ENCODE assay signal across 1 cellular context in the genomic region with DNA sequence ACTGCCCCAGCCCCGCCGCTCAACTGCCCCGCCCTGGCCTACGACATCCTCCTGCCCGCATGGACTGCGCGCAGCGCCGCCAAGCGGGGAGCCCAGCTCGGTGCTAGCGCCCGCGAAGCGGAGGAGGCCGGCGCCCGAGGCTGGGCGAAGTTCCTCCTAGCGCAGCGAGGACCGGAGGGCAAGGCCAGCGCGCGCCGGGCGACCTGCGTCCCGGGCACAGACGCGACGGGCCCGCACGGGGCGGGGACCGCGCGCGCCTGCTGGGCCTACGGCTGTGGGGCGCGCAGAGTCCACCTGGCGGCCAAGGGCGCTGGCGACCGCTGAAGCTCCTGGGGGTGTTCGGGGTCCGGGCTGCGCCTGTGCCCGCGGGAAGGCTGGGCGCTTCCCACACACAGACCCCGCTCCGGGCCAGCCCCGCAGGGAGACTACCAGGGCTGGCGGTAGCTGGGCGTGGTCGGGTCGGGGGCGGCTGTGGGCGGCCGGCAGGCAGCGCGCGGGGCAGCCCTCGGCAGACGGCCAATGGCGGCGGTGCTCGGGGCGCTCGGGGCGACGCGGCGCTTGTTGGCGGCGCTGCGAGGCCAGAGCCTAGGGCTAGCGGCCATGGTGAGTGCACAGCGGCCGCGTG.
TF ChIP-seq lines count a peak whose summit lies in the region.

Gene PCBD2 (plus strand): TSS at position 511 of the 625 bp plus-strand sequence. CDS start 9 bp downstream, at position 520.

TF ChIP-seq in K562, 482 proteins besides CTCF, POLR2A, EP300 and RAD21 (continued from another document and continues in another):
- TF ChIP-seq ETS1 (conservative IDR thresholded peaks at IDR 0.05; ENCODE audit: control insufficient read depth, low read depth, low read length) (peak; percentile 62; the same call in 1 of the 2 replicates), OTX1 (CRISPR knock-in tag; IDR thresholded peaks at IDR 0.05) (no peak; the same call in 1 of the 2 replicates), ZNF778 (CRISPR knock-in tag; IDR thresholded peaks at IDR 0.05) (no peak), NCOR1 (IDR thresholded peaks at IDR 0.05) (peak; percentile 21; the same call in 1 of the 2 replicates), ZC3H11A (IDR thresholded peaks at IDR 0.05; ENCODE audit: low read depth, low read length) (no peak), SIN3A (IDR thresholded peaks at IDR 0.05; ENCODE audit: borderline replicate concordance in 2 of 2, control insufficient read depth in 1 of 2, low read depth in 2 of 2, low read length in 2 of 2) (peak in 1 of 2 experiments; percentile 63; a peak in 2 of 4 replicates), TCFL5 (CRISPR knock-in tag; conservative IDR thresholded peaks at IDR 0.05) (no peak), PRPF4 (IDR thresholded peaks at IDR 0.05; ENCODE audit: insufficient read depth, low read depth, low read length, poor library complexity, severe bottlenecking) (no peak), MTA2 (IDR thresholded peaks at IDR 0.05; ENCODE audit: low read depth) (no peak), ZNF785 (CRISPR knock-in tag; IDR thresholded peaks at IDR 0.05) (no peak), ZBED1 (IDR thresholded peaks at IDR 0.05) (no peak; the same call in none of the 2 replicates), RBM22 (IDR thresholded peaks at IDR 0.05; ENCODE audit: low read depth, low read length, poor library complexity, severe bottlenecking) (peak; percentile 84), ZNF764 (CRISPR knock-in tag; IDR thresholded peaks at IDR 0.05; ENCODE audit: low read depth) (no peak), PTBP1 (IDR thresholded peaks at IDR 0.05; ENCODE audit: low read depth, low read length) (no peak), ZNF561 (CRISPR knock-in tag; conservative IDR thresholded peaks at IDR 0.05) (no peak), SUPT5H (IDR thresholded peaks at IDR 0.05) (peak; percentile 38; the same call in 1 of the 2 replicates), U2AF1 (optimal IDR thresholded peaks at IDR 0.05; ENCODE audit: low read depth, low read length) (peak; percentile 38), MTA3 (IDR thresholded peaks at IDR 0.05; ENCODE audit: borderline replicate concordance) (peak; percentile 94), ZKSCAN8 (CRISPR knock-in tag; IDR thresholded peaks at IDR 0.05) (no peak), SMARCA4 (IDR thresholded peaks at IDR 0.05) (no peak), SNIP1 (IDR thresholded peaks at IDR 0.05; ENCODE audit: low read depth) (no peak), HOXB6 (CRISPR knock-in tag; IDR thresholded peaks at IDR 0.05; ENCODE audit: borderline replicate concordance) (no peak), HDAC8 (tag; IDR thresholded peaks at IDR 0.05) (no peak; the same call in 1 of the 2 replicates), RBM17 (IDR thresholded peaks at IDR 0.05; ENCODE audit: borderline replicate concordance, low read depth, low read length) (no peak), PBX2 (CRISPR knock-in tag; IDR thresholded peaks at IDR 0.05; ENCODE audit: low read depth) (no peak), PBX2 (tag; conservative IDR thresholded peaks at IDR 0.05; ENCODE audit: low read depth) (no peak), MAFF (IDR thresholded peaks at IDR 0.05; ENCODE audit: low read length) (no peak), GATAD2B (IDR thresholded peaks at IDR 0.05; ENCODE audit: borderline replicate concordance) (peak; percentile 98), CC2D1A (IDR thresholded peaks at IDR 0.05) (no peak), SMC3 (conservative IDR thresholded peaks at IDR 0.05; ENCODE audit: insufficient read depth, low read depth, low read length) (peak; percentile 61), SIN3B (IDR thresholded peaks at IDR 0.05; ENCODE audit: low read depth) (peak; percentile 88), ATF7 (IDR thresholded peaks at IDR 0.05) (peak; percentile 81), BRF1 (IDR thresholded peaks at IDR 0.05; ENCODE audit: borderline replicate concordance, extremely low read depth, insufficient read length) (no peak), NFIX (CRISPR knock-in tag; IDR thresholded peaks at IDR 0.05; ENCODE audit: low read depth) (no peak), BDP1 (IDR thresholded peaks at IDR 0.05; ENCODE audit: insufficient read depth, insufficient read length) (no peak), SETDB1 (IDR thresholded peaks at IDR 0.05; ENCODE audit: low read length) (no peak), CBX5 (IDR thresholded peaks at IDR 0.05; ENCODE audit: borderline replicate concordance, low read depth) (no peak), FOXK1 (CRISPR knock-in tag; IDR thresholded peaks at IDR 0.05; ENCODE audit: borderline replicate concordance) (no peak), KDM1A (IDR thresholded peaks at IDR 0.05) (peak; percentile 1 to 3; a peak in 1 of 4 replicates), MYBL2 (IDR thresholded peaks at IDR 0.05; ENCODE audit: low read depth) (no peak), MYBL2 (CRISPR knock-in tag; IDR thresholded peaks at IDR 0.05; ENCODE audit: borderline replicate concordance) (no peak; the same call in 1 of the 2 replicates), CXXC5 (CRISPR knock-in tag; IDR thresholded peaks at IDR 0.05) (peak; percentile 81), PHF8 (IDR thresholded peaks at IDR 0.05; ENCODE audit: borderline replicate concordance, low read length) (peak; percentile 77; the same call in 1 of the 2 replicates), HES1 (IDR thresholded peaks at IDR 0.05; ENCODE audit: low read depth) (no peak)
- TF ChIP-seq, protein P1, sequence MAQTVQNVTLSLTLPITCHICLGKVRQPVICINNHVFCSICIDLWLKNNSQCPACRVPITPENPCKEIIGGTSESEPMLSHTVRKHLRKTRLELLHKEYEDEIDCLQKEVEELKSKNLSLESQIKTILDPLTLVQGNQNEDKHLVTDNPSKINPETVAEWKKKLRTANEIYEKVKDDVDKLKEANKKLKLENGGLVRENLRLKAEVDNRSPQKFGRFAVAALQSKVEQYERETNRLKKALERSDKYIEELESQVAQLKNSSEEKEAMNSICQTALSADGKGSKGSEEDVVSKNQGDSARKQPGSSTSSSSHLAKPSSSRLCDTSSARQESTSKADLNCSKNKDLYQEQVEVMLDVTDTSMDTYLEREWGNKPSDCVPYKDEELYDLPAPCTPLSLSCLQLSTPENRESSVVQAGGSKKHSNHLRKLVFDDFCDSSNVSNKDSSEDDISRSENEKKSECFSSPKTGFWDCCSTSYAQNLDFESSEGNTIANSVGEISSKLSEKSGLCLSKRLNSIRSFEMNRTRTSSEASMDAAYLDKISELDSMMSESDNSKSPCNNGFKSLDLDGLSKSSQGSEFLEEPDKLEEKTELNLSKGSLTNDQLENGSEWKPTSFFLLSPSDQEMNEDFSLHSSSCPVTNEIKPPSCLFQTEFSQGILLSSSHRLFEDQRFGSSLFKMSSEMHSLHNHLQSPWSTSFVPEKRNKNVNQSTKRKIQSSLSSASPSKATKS (CRISPR knock-in tag; IDR thresholded peaks at IDR 0.05), result no peak
- TF ChIP-seq, protein P2, sequence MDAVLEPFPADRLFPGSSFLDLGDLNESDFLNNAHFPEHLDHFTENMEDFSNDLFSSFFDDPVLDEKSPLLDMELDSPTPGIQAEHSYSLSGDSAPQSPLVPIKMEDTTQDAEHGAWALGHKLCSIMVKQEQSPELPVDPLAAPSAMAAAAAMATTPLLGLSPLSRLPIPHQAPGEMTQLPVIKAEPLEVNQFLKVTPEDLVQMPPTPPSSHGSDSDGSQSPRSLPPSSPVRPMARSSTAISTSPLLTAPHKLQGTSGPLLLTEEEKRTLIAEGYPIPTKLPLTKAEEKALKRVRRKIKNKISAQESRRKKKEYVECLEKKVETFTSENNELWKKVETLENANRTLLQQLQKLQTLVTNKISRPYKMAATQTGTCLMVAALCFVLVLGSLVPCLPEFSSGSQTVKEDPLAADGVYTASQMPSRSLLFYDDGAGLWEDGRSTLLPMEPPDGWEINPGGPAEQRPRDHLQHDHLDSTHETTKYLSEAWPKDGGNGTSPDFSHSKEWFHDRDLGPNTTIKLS (IDR thresholded peaks at IDR 0.05; ENCODE audit: borderline replicate concordance, low read depth), result peak; percentile 86
- TF ChIP-seq, protein P3, sequence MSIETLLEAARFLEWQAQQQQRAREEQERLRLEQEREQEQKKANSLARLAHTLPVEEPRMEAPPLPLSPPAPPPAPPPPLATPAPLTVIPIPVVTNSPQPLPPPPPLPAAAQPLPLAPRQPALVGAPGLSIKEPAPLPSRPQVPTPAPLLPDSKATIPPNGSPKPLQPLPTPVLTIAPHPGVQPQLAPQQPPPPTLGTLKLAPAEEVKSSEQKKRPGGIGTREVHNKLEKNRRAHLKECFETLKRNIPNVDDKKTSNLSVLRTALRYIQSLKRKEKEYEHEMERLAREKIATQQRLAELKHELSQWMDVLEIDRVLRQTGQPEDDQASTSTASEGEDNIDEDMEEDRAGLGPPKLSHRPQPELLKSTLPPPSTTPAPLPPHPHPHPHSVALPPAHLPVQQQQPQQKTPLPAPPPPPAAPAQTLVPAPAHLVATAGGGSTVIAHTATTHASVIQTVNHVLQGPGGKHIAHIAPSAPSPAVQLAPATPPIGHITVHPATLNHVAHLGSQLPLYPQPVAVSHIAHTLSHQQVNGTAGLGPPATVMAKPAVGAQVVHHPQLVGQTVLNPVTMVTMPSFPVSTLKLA (conservative IDR thresholded peaks at IDR 0.05), result peak; percentile 64 to 67; a peak in 3 of 4 replicates
- TF ChIP-seq, protein P4, sequence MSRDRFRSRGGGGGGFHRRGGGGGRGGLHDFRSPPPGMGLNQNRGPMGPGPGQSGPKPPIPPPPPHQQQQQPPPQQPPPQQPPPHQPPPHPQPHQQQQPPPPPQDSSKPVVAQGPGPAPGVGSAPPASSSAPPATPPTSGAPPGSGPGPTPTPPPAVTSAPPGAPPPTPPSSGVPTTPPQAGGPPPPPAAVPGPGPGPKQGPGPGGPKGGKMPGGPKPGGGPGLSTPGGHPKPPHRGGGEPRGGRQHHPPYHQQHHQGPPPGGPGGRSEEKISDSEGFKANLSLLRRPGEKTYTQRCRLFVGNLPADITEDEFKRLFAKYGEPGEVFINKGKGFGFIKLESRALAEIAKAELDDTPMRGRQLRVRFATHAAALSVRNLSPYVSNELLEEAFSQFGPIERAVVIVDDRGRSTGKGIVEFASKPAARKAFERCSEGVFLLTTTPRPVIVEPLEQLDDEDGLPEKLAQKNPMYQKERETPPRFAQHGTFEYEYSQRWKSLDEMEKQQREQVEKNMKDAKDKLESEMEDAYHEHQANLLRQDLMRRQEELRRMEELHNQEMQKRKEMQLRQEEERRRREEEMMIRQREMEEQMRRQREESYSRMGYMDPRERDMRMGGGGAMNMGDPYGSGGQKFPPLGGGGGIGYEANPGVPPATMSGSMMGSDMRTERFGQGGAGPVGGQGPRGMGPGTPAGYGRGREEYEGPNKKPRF (IDR thresholded peaks at IDR 0.05; ENCODE audit: low read depth, low read length), result no peak
- TF ChIP-seq, protein P5, sequence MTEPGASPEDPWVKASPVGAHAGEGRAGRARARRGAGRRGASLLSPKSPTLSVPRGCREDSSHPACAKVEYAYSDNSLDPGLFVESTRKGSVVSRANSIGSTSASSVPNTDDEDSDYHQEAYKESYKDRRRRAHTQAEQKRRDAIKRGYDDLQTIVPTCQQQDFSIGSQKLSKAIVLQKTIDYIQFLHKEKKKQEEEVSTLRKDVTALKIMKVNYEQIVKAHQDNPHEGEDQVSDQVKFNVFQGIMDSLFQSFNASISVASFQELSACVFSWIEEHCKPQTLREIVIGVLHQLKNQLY (CRISPR knock-in tag; conservative IDR thresholded peaks at IDR 0.05), result 0 out of 4 replicates have a peak, but pooled peaks of 1 of the 2 experiments have one; percentile 56
